ENCODE assay signal across 9 cellular contexts in genomic region chr18:49563130-49563540, GRCh38. TPM values are rescaled to one million over a fixed set of nuclear protein-coding genes. Genes with fewer than 3 reads are reported as not detected.
DNase-seq lines count a peak whose midpoint lies in the region; ATAC-seq, FAIRE-seq and TF ChIP-seq lines count a peak whose summit lies in the region.
"Had no signal": no experiment of that assay in that cellular context is flagged by ENCODE, and none has a peak within 500 bp of the region (broad histone marks: within the 10 kb centered on the region; RNA-seq: fewer than 3 reads in every experiment).

No MANE protein-coding gene starts in this region.

- H3K27ac ChIP-seq in testis, result no peak overlapping the region

- no peak overlapping the region for H3K27ac Mint-ChIP-seq in activated CD8-positive, alpha-beta T cell treated with anti-CD3 and anti-CD28 coated beads for 36 hours
- H3K27ac Mint-ChIP-seq in activated CD8-positive, alpha-beta T cell treated with anti-CD3 and anti-CD28 coated beads, Interleukin-2, amount 10 ng/mL, durations not matched to agents 7 days and 5 days, result no peak overlapping the region
- no peak overlapping the region for H3K27ac Mint-ChIP-seq in activated T-helper 2 cell treated with anti-CD3 and anti-CD28 coated beads, Interferon-gamma antibody, Interleukin-2, Interleukin-4, amounts not matched to agents 10 μg/mL and 5 μg/mL and 100 μg/mL, durations not matched to agents 14 hours and 24 hours and 36 hours

- no peaks in the 10 kb centered on the region for H3K36me3 Mint-ChIP-seq in activated CD8-positive, alpha-beta T cell treated with anti-CD3 and anti-CD28 coated beads for 36 hours (ENCODE audit: low read depth)
- no peaks in the 10 kb centered on the region for H3K36me3 Mint-ChIP-seq in activated CD8-positive, alpha-beta T cell treated with anti-CD3 and anti-CD28 coated beads, Interleukin-2, amount 10 ng/mL, durations not matched to agents 7 days and 5 days (ENCODE audit: low read depth)
- H3K36me3 Mint-ChIP-seq in activated T-helper 2 cell treated with anti-CD3 and anti-CD28 coated beads, Interferon-gamma antibody, Interleukin-2, Interleukin-4, amounts not matched to agents 10 μg/mL and 5 μg/mL and 100 μg/mL, durations not matched to agents 14 hours and 24 hours and 36 hours (ENCODE audit: low read depth), result no peaks in the 10 kb centered on the region

- H3K4me3 ChIP-seq in testis, result peak overlapping the region in 1 of 2 donors; percentile 37

- H3K36me3 ChIP-seq in testis (ENCODE audit: low read depth, missing control alignments), result no peaks in the 10 kb centered on the region

- no peak for DNase-seq in activated CD8-positive, alpha-beta T cell treated with anti-CD3 and anti-CD28 coated beads for 36 hours
- no peak for DNase-seq in activated CD8-positive, alpha-beta T cell treated with anti-CD3 and anti-CD28 coated beads, Interleukin-2, amount 10 ng/mL, durations not matched to agents 7 days and 5 days
- DNase-seq in activated T-helper 2 cell treated with anti-CD3 and anti-CD28 coated beads, Interferon-gamma antibody, Interleukin-2, Interleukin-4, amounts not matched to agents 10 μg/mL and 5 μg/mL and 100 μg/mL, durations not matched to agents 14 hours and 24 hours and 36 hours (ENCODE audit: low spot score), result no peak
- DNase-seq in kidney glomerular epithelial cell (lab: John Stamatoyannopoulos, UW) (peak; percentile 9), testis (peak; percentile 23), SIG-M5 (lab: John Stamatoyannopoulos, UW) (no peak), frontal cortex (ENCODE audit: low spot score in 2 of 2) (no peak)
- DNase-seq: midbrain had no signal

- POLR2A ChIA-PET in activated CD8-positive, alpha-beta T cell treated with anti-CD3 and anti-CD28 coated beads for 36 hours (lab: Charles Lee), result no interaction called here
- POLR2A ChIA-PET in activated CD8-positive, alpha-beta T cell treated with anti-CD3 and anti-CD28 coated beads, Interleukin-2, amount 10 ng/mL, durations not matched to agents 7 days and 5 days (lab: Charles Lee), result no interaction called here

- FAIRE-seq in frontal cortex (lab: Jason Lieb, UNC), result no peak

- peak overlapping the region; percentile 61 for H3K4me3 Mint-ChIP-seq in activated CD8-positive, alpha-beta T cell treated with anti-CD3 and anti-CD28 coated beads for 36 hours
- no peak overlapping the region for H3K4me3 Mint-ChIP-seq in activated CD8-positive, alpha-beta T cell treated with anti-CD3 and anti-CD28 coated beads, Interleukin-2, amount 10 ng/mL, durations not matched to agents 7 days and 5 days
- peak overlapping the region; percentile 63 for H3K4me3 Mint-ChIP-seq in activated T-helper 2 cell treated with anti-CD3 and anti-CD28 coated beads, Interferon-gamma antibody, Interleukin-2, Interleukin-4, amounts not matched to agents 10 μg/mL and 5 μg/mL and 100 μg/mL, durations not matched to agents 14 hours and 24 hours and 36 hours (ENCODE audit: low read depth)

- TF ChIP-seq POLR2A in testis (IDR thresholded peaks at IDR 0.05), result no peak

- intact Hi-C loops in activated CD8-positive, alpha-beta T cell treated with anti-CD3 and anti-CD28 coated beads for 36 hours (cut with micrococcal nuclease), result no loop called here
- intact Hi-C loops in activated T-helper 2 cell treated with anti-CD3 and anti-CD28 coated beads, Interferon-gamma antibody, Interleukin-2, Interleukin-4, amounts not matched to agents 10 μg/mL and 5 μg/mL and 100 μg/mL, durations not matched to agents 14 hours and 24 hours and 36 hours (cut with micrococcal nuclease), result loop anchor here (5.0 kb wide), 1 partner anchor 164 kb away; no protein-coding TSS in a partner anchor
- intact Hi-C loops in testis (cut with DNase I; ENCODE audit: low total_unique reads), result no loop called here

- TF ChIP-seq CTCF in activated CD8-positive, alpha-beta T cell treated with anti-CD3 and anti-CD28 coated beads for 36 hours (IDR thresholded peaks at IDR 0.05), result no peak
- no peak for TF ChIP-seq CTCF in testis (IDR thresholded peaks at IDR 0.05)

- peaks cover 65% of the 10 kb centered on the region for H3K27me3 Mint-ChIP-seq in activated CD8-positive, alpha-beta T cell treated with anti-CD3 and anti-CD28 coated beads for 36 hours
- H3K27me3 Mint-ChIP-seq in activated CD8-positive, alpha-beta T cell treated with anti-CD3 and anti-CD28 coated beads, Interleukin-2, amount 10 ng/mL, durations not matched to agents 7 days and 5 days (ENCODE audit: low read depth), result peaks cover 76% of the 10 kb centered on the region
- H3K27me3 Mint-ChIP-seq in activated T-helper 2 cell treated with anti-CD3 and anti-CD28 coated beads, Interferon-gamma antibody, Interleukin-2, Interleukin-4, amounts not matched to agents 10 μg/mL and 5 μg/mL and 100 μg/mL, durations not matched to agents 14 hours and 24 hours and 36 hours (ENCODE audit: low read depth), result peaks cover 72% of the 10 kb centered on the region

- H3K9me3 ChIP-seq in testis, result no peaks in the 10 kb centered on the region

- no peaks in the 10 kb centered on the region for H3K27me3 ChIP-seq in testis

- CTCF ChIA-PET in activated CD8-positive, alpha-beta T cell treated with anti-CD3 and anti-CD28 coated beads for 36 hours (lab: Charles Lee), result interaction anchor here (0.7 kb wide), 1 partner anchor 295 kb away, joined by 4 read pairs; no protein-coding TSS in a partner anchor
- CTCF ChIA-PET in activated CD8-positive, alpha-beta T cell treated with anti-CD3 and anti-CD28 coated beads, Interleukin-2, amount 10 ng/mL, durations not matched to agents 7 days and 5 days (lab: Charles Lee), result interaction anchor here (0.8 kb wide), 1 partner anchor 31 kb away, joined by 3 read pairs; no protein-coding TSS in a partner anchor

- H3K4me1 Mint-ChIP-seq in activated CD8-positive, alpha-beta T cell treated with anti-CD3 and anti-CD28 coated beads for 36 hours (ENCODE audit: low read depth), result peaks cover 28% of the 10 kb centered on the region
- H3K4me1 Mint-ChIP-seq in activated CD8-positive, alpha-beta T cell treated with anti-CD3 and anti-CD28 coated beads, Interleukin-2, amount 10 ng/mL, durations not matched to agents 7 days and 5 days (ENCODE audit: low read depth), result peaks cover 27% of the 10 kb centered on the region
- H3K4me1 Mint-ChIP-seq in activated T-helper 2 cell treated with anti-CD3 and anti-CD28 coated beads, Interferon-gamma antibody, Interleukin-2, Interleukin-4, amounts not matched to agents 10 μg/mL and 5 μg/mL and 100 μg/mL, durations not matched to agents 14 hours and 24 hours and 36 hours (ENCODE audit: low read depth), result peaks cover 26% of the 10 kb centered on the region

- peaks cover 18% of the 10 kb centered on the region for H3K4me1 ChIP-seq in testis

- peak; percentile 45 for ATAC-seq in activated CD8-positive, alpha-beta T cell treated with anti-CD3 and anti-CD28 coated beads for 36 hours
- ATAC-seq in activated CD8-positive, alpha-beta T cell treated with anti-CD3 and anti-CD28 coated beads, Interleukin-2, amount 10 ng/mL, durations not matched to agents 7 days and 5 days, result no peak
- ATAC-seq in GM18909 (IDR thresholded peaks at IDR 0.05; ENCODE audit: poor library complexity, unreplicated experiment), result no peak

- no peaks in the 10 kb centered on the region for H3K9me3 Mint-ChIP-seq in activated CD8-positive, alpha-beta T cell treated with anti-CD3 and anti-CD28 coated beads for 36 hours
- no peaks in the 10 kb centered on the region for H3K9me3 Mint-ChIP-seq in activated CD8-positive, alpha-beta T cell treated with anti-CD3 and anti-CD28 coated beads, Interleukin-2, amount 10 ng/mL, durations not matched to agents 7 days and 5 days (ENCODE audit: insufficient read depth)
- no peaks in the 10 kb centered on the region for H3K9me3 Mint-ChIP-seq in activated T-helper 2 cell treated with anti-CD3 and anti-CD28 coated beads, Interferon-gamma antibody, Interleukin-2, Interleukin-4, amounts not matched to agents 10 μg/mL and 5 μg/mL and 100 μg/mL, durations not matched to agents 14 hours and 24 hours and 36 hours

RNA-seq across cellular contexts. Expression of gene LIPG, which starts 1.3 kb away (rescaled TPM):
- total RNA-seq in activated CD8-positive, alpha-beta T cell treated with anti-CD3 and anti-CD28 coated beads for 36 hours, result under 1 TPM; 0.18 to 0.27 TPM
- total RNA-seq in activated CD8-positive, alpha-beta T cell treated with anti-CD3 and anti-CD28 coated beads, Interleukin-2, amount 10 ng/mL, durations not matched to agents 7 days and 5 days, result under 1 TPM in 1 of 2 experiments, not detected in 1; 0.11 TPM
- total RNA-seq in activated T-helper 2 cell treated with anti-CD3 and anti-CD28 coated beads, Interferon-gamma antibody, Interleukin-2, Interleukin-4, amounts not matched to agents 10 μg/mL and 5 μg/mL and 100 μg/mL, durations not matched to agents 14 hours and 24 hours and 36 hours, result 0.53 and 0.59 TPM in 2 replicates
- 10 to 100 TPM; 25.4 to 48.0 TPM for total RNA-seq in testis
- 35.2 TPM for polyA plus RNA-seq in testis (ENCODE audit: insufficient read depth, low read depth, low replicate concordance)
- 10.2 TPM for total RNA-seq in frontal cortex

Comparison
In these comparisons a context has a peak if more than half of its experiments do, and no peak if none do; other contexts are left out.
1. DNase-seq: peak in kidney glomerular epithelial cell (single experiment) and testis (single experiment); none in activated CD8-positive, alpha-beta T cell treated with anti-CD3 and anti-CD28 coated beads for 36 hours (single experiment), activated CD8-positive, alpha-beta T cell treated with anti-CD3 and anti-CD28 coated beads, Interleukin-2, amount 10 ng/mL, durations not matched to agents 7 days and 5 days (single experiment), activated T-helper 2 cell treated with anti-CD3 and anti-CD28 coated beads, Interferon-gamma antibody, Interleukin-2, Interleukin-4, amounts not matched to agents 10 μg/mL and 5 μg/mL and 100 μg/mL, durations not matched to agents 14 hours and 24 hours and 36 hours (single experiment), SIG-M5 (single experiment) and frontal cortex (0 of 2).